In genomic region chr12:56007148-56007891, GRCh38 we compare ENCODE assay signal across 8 cellular contexts. TPM values are rescaled to one million over a fixed set of nuclear protein-coding genes. Genes with fewer than 3 reads are reported as not detected.
A peak's percentile ranks its signal among the peaks of the same experiment; 100 is the strongest.
DNase-seq lines count a peak whose midpoint lies in the region; ATAC-seq, FAIRE-seq and TF ChIP-seq lines count a peak whose summit lies in the region.

No MANE protein-coding gene starts in this region.

- TF ChIP-seq POLR2A in GM18505 (IDR thresholded peaks at IDR 0.05; ENCODE audit: borderline replicate concordance, extremely low read depth, insufficient read depth, insufficient read length), result peak; percentile 47

- H4K20me1 ChIP-seq in keratinocyte (ENCODE audit: control insufficient read depth, extremely low read depth, insufficient read depth, low read length), result no peaks in the 10 kb centered on the region

- dilution Hi-C loops in keratinocyte (cut with MboI; ENCODE audit: extremely low pct_ligation_motif_present, low sequenced_read_pairs), result no loop called here

- peak overlapping the region; percentile 94 for H3K4me2 ChIP-seq in keratinocyte (ENCODE audit: control insufficient read depth, extremely low read depth, insufficient read depth, low read depth, low read length)

- peaks cover 5% of the 10 kb centered on the region for H3K4me1 ChIP-seq in keratinocyte (ENCODE audit: control insufficient read depth, extremely low read depth, insufficient read depth, low read length)

- no peak for TF ChIP-seq CTCF in keratinocyte (optimal IDR thresholded peaks at IDR 0.05 in 1 of 3, IDR thresholded peaks at IDR 0.05 in 1 of 3, conservative IDR thresholded peaks at IDR 0.05 in 1 of 3; ENCODE audit: extremely low read depth in 1 of 3, insufficient read depth in 2 of 3, low read length in 3 of 3)

- H3K9me1 ChIP-seq in keratinocyte (ENCODE audit: control insufficient read depth, extremely low read depth, insufficient read depth, low read length), result no peaks in the 10 kb centered on the region

- H3K27ac ChIP-seq in keratinocyte (ENCODE audit: control insufficient read depth, insufficient read depth, low read length), result peak overlapping the region; percentile 19

- peak overlapping the region; percentile 58 to 76 (median 71) for H3K4me3 ChIP-seq in keratinocyte (ENCODE audit: control insufficient read depth in 2 of 3, extremely low read depth in 1 of 3, insufficient read depth in 2 of 3, low read depth in 1 of 3, low read length in 3 of 3)

- H2AFZ ChIP-seq in keratinocyte (ENCODE audit: control insufficient read depth, low read length), result peak overlapping the region; percentile 97

- H3K36me3 ChIP-seq in keratinocyte (ENCODE audit: control insufficient read depth in 2 of 2, extremely low read depth in 1 of 2, insufficient read depth in 2 of 2, low read length in 2 of 2), result peaks cover 4 to 7% of the 10 kb centered on the region in 2 experiments

- H3K9me3 ChIP-seq in keratinocyte (ENCODE audit: control insufficient read depth, low read depth, low read length), result no peaks in the 10 kb centered on the region

- no peak for FAIRE-seq in keratinocyte (lab: Jason Lieb, UNC)

- peak overlapping the region; percentile 76 for H3K9ac ChIP-seq in keratinocyte (ENCODE audit: control insufficient read depth, extremely low read depth, insufficient read depth, low read length)

- DNase-seq in NCI-H345 (lab: John Stamatoyannopoulos, UW) (peak; percentile 94), cerebellar cortex (ENCODE audit: low spot score) (peak; percentile 93), keratinocyte (ENCODE audit: low read depth, low spot score) (peak; percentile 38)
- DNase-seq in stimulated activated CD4-positive, alpha-beta T cell treated with anti-CD3 and anti-CD28 coated beads, Interleukin-12 subunit alpha, Interleukin-12 subunit beta, amount 100 ng/mL, for 24 hours (ENCODE audit: low read depth in 2 of 2), result peak; percentile 57 to 68

- ATAC-seq in GM18505 (IDR thresholded peaks at IDR 0.05; ENCODE audit: unreplicated experiment) (no peak), HG03108 (IDR thresholded peaks at IDR 0.05; ENCODE audit: unreplicated experiment) (peak; percentile 69), HG02840 (IDR thresholded peaks at IDR 0.05; ENCODE audit: low FRiP score, unreplicated experiment) (no peak)
- ATAC-seq in activated CD4-positive, CD25-positive, alpha-beta regulatory T cell treated with anti-CD3 and anti-CD28 coated beads, Interleukin-2, amount 50 U/mL, for 24 hours, result peak; percentile 81 to 83

- H3K79me2 ChIP-seq in keratinocyte (ENCODE audit: control insufficient read depth, insufficient read depth, low read length), result no peaks in the 10 kb centered on the region

- no peaks in the 10 kb centered on the region for H3K27me3 ChIP-seq in keratinocyte (ENCODE audit: control insufficient read depth, extremely low read depth, insufficient read depth, low read length)

RNA-seq across cellular contexts. Expression of gene SUOX, which starts 10.2 kb away (rescaled TPM):
- polyA plus RNA-seq in keratinocyte, result 9.0 to 10.8 TPM (median 9.4 TPM) in 3 replicates
- 1.1 TPM for polyA plus RNA-seq in keratinocyte (2011; ENCODE audit: low read depth)
- polyA plus RNA-seq in keratinocyte (2011; cell fraction: cytosol; rRNA removed), result 5.1 and 5.2 TPM in 2 replicates
- polyA plus RNA-seq in keratinocyte (2011; cell fraction: nucleus; rRNA removed), result 16.9 and 20.1 TPM in 2 replicates
- polyA plus RNA-seq in keratinocyte (2012; ENCODE audit: low replicate concordance), result 4.0 and 6.5 TPM in 2 replicates
- polyA minus RNA-seq in keratinocyte, result 13.8 to 15.2 TPM (median 15.0 TPM) in 3 replicates
- 7.3 TPM for polyA minus RNA-seq in keratinocyte (2011; cell fraction: cytosol; rRNA and poly(A)+ RNA removed)
- polyA minus RNA-seq in keratinocyte (2011; cell fraction: nucleus; rRNA and poly(A)+ RNA removed), result 9.2 and 15.2 TPM in 2 replicates

RNA-seq across cellular contexts. Expression of gene IKZF4, which starts 13.5 kb away (rescaled TPM):
- 0.97 to 1.8 TPM (median 1.1 TPM) in 3 replicates for polyA plus RNA-seq in keratinocyte
- polyA plus RNA-seq in keratinocyte (2011; ENCODE audit: low read depth), result 2.4 TPM
- polyA plus RNA-seq in keratinocyte (2011; cell fraction: cytosol; rRNA removed), result 0.85 and 0.94 TPM in 2 replicates
- polyA plus RNA-seq in keratinocyte (2011; cell fraction: nucleus; rRNA removed), result 5.2 and 5.3 TPM in 2 replicates
- 1.2 and 1.6 TPM in 2 replicates for polyA plus RNA-seq in keratinocyte (2012; ENCODE audit: low replicate concordance)
- 1.7 to 5.3 TPM (median 3.6 TPM) in 3 replicates for polyA minus RNA-seq in keratinocyte
- polyA minus RNA-seq in keratinocyte (2011; cell fraction: cytosol; rRNA and poly(A)+ RNA removed), result not detected
- 1.4 and 3.4 TPM in 2 replicates for polyA minus RNA-seq in keratinocyte (2011; cell fraction: nucleus; rRNA and poly(A)+ RNA removed)

RNA-seq across cellular contexts. Expression of gene RAB5B, which starts 33.4 kb away (rescaled TPM):
- polyA plus RNA-seq in keratinocyte, result 132 to 162 TPM (median 138 TPM) in 3 replicates
- 59.4 TPM for polyA plus RNA-seq in keratinocyte (2011; ENCODE audit: low read depth)
- polyA plus RNA-seq in keratinocyte (2011; cell fraction: cytosol; rRNA removed), result 144 and 200 TPM in 2 replicates
- 135 and 138 TPM in 2 replicates for polyA plus RNA-seq in keratinocyte (2011; cell fraction: nucleus; rRNA removed)
- 72.8 and 76.8 TPM in 2 replicates for polyA plus RNA-seq in keratinocyte (2012; ENCODE audit: low replicate concordance)
- polyA minus RNA-seq in keratinocyte, result 66.2 to 176 TPM (median 141 TPM) in 3 replicates
- polyA minus RNA-seq in keratinocyte (2011; cell fraction: cytosol; rRNA and poly(A)+ RNA removed), result 86.9 TPM
- 46.7 and 80.8 TPM in 2 replicates for polyA minus RNA-seq in keratinocyte (2011; cell fraction: nucleus; rRNA and poly(A)+ RNA removed)

RNA-seq across cellular contexts. Expression of gene RPS26, which starts 34.4 kb away (rescaled TPM):
- polyA plus RNA-seq in keratinocyte, result 663 to 1,841 TPM (median 663 TPM) in 3 replicates
- 187 TPM for polyA plus RNA-seq in keratinocyte (2011; ENCODE audit: low read depth)
- 965 and 1,489 TPM in 2 replicates for polyA plus RNA-seq in keratinocyte (2011; cell fraction: cytosol; rRNA removed)
- polyA plus RNA-seq in keratinocyte (2011; cell fraction: nucleus; rRNA removed), result 341 and 432 TPM in 2 replicates
- polyA plus RNA-seq in keratinocyte (2012; ENCODE audit: low replicate concordance), result 770 and 1,354 TPM in 2 replicates
- 74.3 to 840 TPM (median 694 TPM) in 3 replicates for polyA minus RNA-seq in keratinocyte
- 114 TPM for polyA minus RNA-seq in keratinocyte (2011; cell fraction: cytosol; rRNA and poly(A)+ RNA removed)
- 52.5 and 65.2 TPM in 2 replicates for polyA minus RNA-seq in keratinocyte (2011; cell fraction: nucleus; rRNA and poly(A)+ RNA removed)

RNA-seq across cellular contexts. Expression of gene CDK2, which starts 40.7 kb away (rescaled TPM):
- polyA plus RNA-seq in keratinocyte, result 34.3 to 49.3 TPM (median 47.3 TPM) in 3 replicates
- polyA plus RNA-seq in keratinocyte (2011; ENCODE audit: low read depth), result 6.5 TPM
- polyA plus RNA-seq in keratinocyte (2011; cell fraction: cytosol; rRNA removed), result 24.9 and 27.4 TPM in 2 replicates
- polyA plus RNA-seq in keratinocyte (2011; cell fraction: nucleus; rRNA removed), result 42.3 and 56.9 TPM in 2 replicates
- 22.4 and 30.3 TPM in 2 replicates for polyA plus RNA-seq in keratinocyte (2012; ENCODE audit: low replicate concordance)
- polyA minus RNA-seq in keratinocyte, result 34.3 to 46.8 TPM (median 36.0 TPM) in 3 replicates
- 15.5 TPM for polyA minus RNA-seq in keratinocyte (2011; cell fraction: cytosol; rRNA and poly(A)+ RNA removed)
- 14.0 and 18.6 TPM in 2 replicates for polyA minus RNA-seq in keratinocyte (2011; cell fraction: nucleus; rRNA and poly(A)+ RNA removed)

Comparison
In these comparisons a context has a peak if more than half of its experiments do, and no peak if none do; other contexts are left out.
1. ATAC-seq: peak in HG03108 (single experiment) and activated CD4-positive, CD25-positive, alpha-beta regulatory T cell treated with anti-CD3 and anti-CD28 coated beads, Interleukin-2, amount 50 U/mL, for 24 hours (2 of 2); none in GM18505 (single experiment) and HG02840 (single experiment).
2. DNase-seq: peak in every context shown above with its lines; median percentile 94 in NCI-H345; 93 in cerebellar cortex; 62 in stimulated activated CD4-positive, alpha-beta T cell treated with anti-CD3 and anti-CD28 coated beads, Interleukin-12 subunit alpha, Interleukin-12 subunit beta, amount 100 ng/mL, for 24 hours; 38 in keratinocyte.